Comparison of ENCODE assay signal across 11 cellular contexts in the genomic region with DNA sequence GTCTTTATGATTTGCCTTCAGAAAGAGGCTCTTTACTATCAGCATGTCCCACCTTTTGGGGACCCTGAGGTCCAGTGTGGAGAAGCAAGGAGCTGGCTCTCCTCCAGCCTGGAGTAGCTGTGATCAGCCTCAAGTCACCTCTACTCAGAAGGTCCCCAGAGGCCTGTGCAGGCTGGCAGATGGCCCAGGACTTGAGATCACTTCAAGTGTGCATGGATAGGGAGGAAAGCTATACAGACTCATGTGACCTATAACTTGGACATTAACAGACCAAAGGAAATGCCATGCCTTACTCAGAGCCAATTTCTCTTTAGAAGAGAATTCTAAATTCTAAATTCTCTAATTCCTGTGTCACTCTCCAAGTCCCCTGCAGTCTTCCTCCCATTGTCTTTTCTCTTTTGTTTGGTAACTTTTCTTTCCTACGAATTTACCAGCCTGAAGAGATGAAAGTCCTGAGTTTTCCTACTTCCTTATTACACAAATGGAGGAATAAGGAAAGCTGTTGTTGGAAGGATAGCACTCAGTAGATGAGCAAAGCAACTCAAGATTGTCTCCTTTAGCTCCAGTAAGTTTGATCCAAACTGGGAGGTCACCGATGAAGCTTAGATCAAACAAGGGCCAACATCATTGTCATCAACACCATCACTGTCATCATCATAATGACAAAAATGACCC.
DNase-seq lines count a peak whose midpoint lies in the region; ATAC-seq and TF ChIP-seq lines count a peak whose summit lies in the region.
"Had no signal": no experiment of that assay in that cellular context is flagged by ENCODE, and none has a peak within 500 bp of the region (broad histone marks: within the 10 kb centered on the region; RNA-seq: fewer than 3 reads in every experiment).

No MANE protein-coding gene starts in this region.

- DNase-seq in NCI-H2029 treated with DMSO at 0.1 percent for 48 hours (lab: John Stamatoyannopoulos, UW) (peak; percentile 15), NCI-H2029 (lab: John Stamatoyannopoulos, UW) (no peak), astrocyte of the spinal cord (ENCODE audit: low read depth, low spot score) (peak; percentile 56), kidney tubule cell (ENCODE audit: low spot score) (peak; percentile 35), vagina (ENCODE audit: extremely low spot score in 2 of 2) (peak in 1 of 2 donors; percentile 62)
- DNase-seq in activated naive CD4-positive, alpha-beta T cell treated with Interleukin-2 at 50 U/mL for 16 hours, result no peak

- no peaks in the 10 kb centered on the region for H3K27me3 ChIP-seq in vagina
- H3K27me3 ChIP-seq: esophagus muscularis mucosa had no signal

- in situ Hi-C loops in astrocyte of the spinal cord (cut with HindIII; ENCODE audit: low sequenced_read_pairs), result no loop called here

- H3K4me3 ChIP-seq in astrocyte of the spinal cord (ENCODE audit: low read depth, low read length) (no peak overlapping the region), vagina (no peak overlapping the region)
- H3K4me3 ChIP-seq: esophagus muscularis mucosa, prostate gland had no signal

- peak overlapping the region; percentile 51 for H3K27ac ChIP-seq in vagina
- H3K27ac ChIP-seq: prostate gland had no signal

- intact Hi-C loops in vagina (cut with DNase I), result no loop called here

- H3K36me3 ChIP-seq in vagina, result no peaks in the 10 kb centered on the region
- H3K36me3 ChIP-seq: esophagus muscularis mucosa, prostate gland had no signal

- ATAC-seq in GM21528 (IDR thresholded peaks at IDR 0.05; ENCODE audit: low FRiP score, unreplicated experiment) (no peak), GM19455 (IDR thresholded peaks at IDR 0.05; ENCODE audit: unreplicated experiment) (no peak)
- ATAC-seq: HCT116 had no signal

- no peak for TF ChIP-seq CTCF in astrocyte of the spinal cord (IDR thresholded peaks at IDR 0.05; ENCODE audit: low read depth, low read length)
- TF ChIP-seq CTCF in vagina (IDR thresholded peaks at IDR 0.05), result no peak

- H3K9me3 ChIP-seq in vagina, result no peaks in the 10 kb centered on the region
- H3K9me3 ChIP-seq: esophagus muscularis mucosa, prostate gland had no signal

- H3K4me1 ChIP-seq in vagina, result peaks cover 20% of the 10 kb centered on the region
- H3K4me1 ChIP-seq: prostate gland had no signal

- TF ChIP-seq POLR2A in vagina (IDR thresholded peaks at IDR 0.05), result no peak

Comparison
In these comparisons a context has a peak if more than half of its experiments do, and no peak if none do; other contexts are left out.
1. DNase-seq: peak in NCI-H2029 treated with DMSO at 0.1 percent for 48 hours (single experiment), astrocyte of the spinal cord (single experiment) and kidney tubule cell (single experiment); none in NCI-H2029 (single experiment) and activated naive CD4-positive, alpha-beta T cell treated with Interleukin-2 at 50 U/mL for 16 hours (single experiment).